Comparison of ENCODE assay signal across 24 cellular contexts in the genomic region with DNA sequence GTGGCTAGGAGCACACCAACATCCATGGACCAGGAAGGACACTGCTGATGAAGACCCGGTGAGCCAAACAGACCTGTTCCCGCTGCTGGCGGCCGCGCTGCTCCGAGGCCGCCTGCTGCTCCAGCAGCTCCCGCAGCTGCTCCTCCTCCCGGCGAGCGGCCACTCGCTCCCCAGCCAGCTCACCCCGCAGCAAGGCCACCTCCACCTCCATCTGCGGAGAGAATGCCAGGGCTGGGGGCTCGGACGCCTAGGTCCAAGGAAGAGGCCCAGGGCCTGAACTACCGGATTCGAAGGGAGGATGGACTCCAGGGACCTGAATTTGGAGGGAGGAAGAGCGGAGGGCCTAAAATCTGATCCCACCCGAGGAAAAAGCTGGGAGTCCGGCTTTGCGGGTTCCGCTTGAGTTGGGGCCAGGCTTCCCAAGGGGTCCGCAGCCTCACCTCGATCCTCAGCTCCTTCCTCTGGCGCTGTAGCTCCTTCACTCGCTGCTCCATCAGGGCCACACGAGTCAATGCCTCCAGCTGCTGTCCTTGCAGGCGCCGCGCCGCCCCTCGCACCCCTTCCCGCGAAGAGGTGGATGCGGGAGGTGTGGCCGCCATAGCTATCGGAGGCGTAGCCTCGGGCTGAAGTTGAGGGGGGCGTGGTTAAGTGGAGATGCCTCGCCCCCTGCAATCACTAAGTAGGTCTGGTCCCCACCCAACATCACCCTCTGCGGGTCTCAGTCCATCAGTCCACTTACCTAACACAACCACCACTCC. TPM values are rescaled to one million over a fixed set of nuclear protein-coding genes. Genes with fewer than 3 reads are reported as not detected.
A peak's percentile ranks its signal among the peaks of the same experiment; 100 is the strongest.
DNase-seq lines count a peak whose midpoint lies in the region; ATAC-seq, FAIRE-seq and TF ChIP-seq lines count a peak whose summit lies in the region.
"Had no signal": no experiment of that assay in that cellular context is flagged by ENCODE, and none has a peak within 500 bp of the region (broad histone marks: within the 10 kb centered on the region; RNA-seq: fewer than 3 reads in every experiment).

No MANE protein-coding gene starts in this region.

- peak overlapping the region in 1 of 8 donors; percentile 8 for H3K27ac ChIP-seq in spleen
- H3K27ac ChIP-seq: 22Rv1; BLaER1 treated with 17β-estradiol and CSF1 and Interleukin-3, amounts not matched to agents 10 nM and 100 nM; cardiac muscle cell; tibial artery had no signal

- no peak for TF ChIP-seq CTCF in brain (conservative IDR thresholded peaks at IDR 0.05)
- no peak for TF ChIP-seq CTCF in spleen (IDR thresholded peaks at IDR 0.05 in 8 of 11, conservative IDR thresholded peaks at IDR 0.05 in 3 of 11)

- WGBS in spleen, 5 donors = 70 to 81% (median 76%) methylated on average over 41 to 43 of the region's 43 CpGs

- intact Hi-C loops in spleen (cut with DNase I; ENCODE audit: low total_unique reads) = no loop called here

- no peak for FAIRE-seq in GM19239 (lab: Jason Lieb, UNC)

- no peaks in the 10 kb centered on the region for H3K9me3 Mint-ChIP-seq in activated T-cell treated with anti-CD3 and anti-CD28 coated beads, Interleukin-2, amount 50 U/mL, for 4 hours
- H3K9me3 Mint-ChIP-seq in activated T-cell treated with anti-CD3 and anti-CD28 coated beads, Interleukin-2, amount 50 U/mL, for 24 hours = no peaks in the 10 kb centered on the region
- H3K9me3 Mint-ChIP-seq in brain = peaks cover 0 to 4% (median 0%) of the 10 kb centered on the region in 5 experiments
- no peaks in the 10 kb centered on the region for H3K9me3 Mint-ChIP-seq in stimulated activated effector memory CD8-positive, alpha-beta T cell treated with anti-CD3 and anti-CD28 coated beads, Interleukin-12 subunit alpha, Interleukin-12 subunit beta, amount 100 ng/mL, for 72 hours
- H3K9me3 Mint-ChIP-seq: activated CD4-positive, alpha-beta memory T cell treated with anti-CD3 and anti-CD28 coated beads for 36 hours; activated naive CD4-positive, alpha-beta T cell treated with anti-CD3 and anti-CD28 coated beads, Interleukin-2, amount 50 U/mL, for 72 hours; effector memory CD8-positive, alpha-beta T cell; T-cell had no signal

- peaks cover 31% of the 10 kb centered on the region for H3K4me1 Mint-ChIP-seq in activated T-cell treated with anti-CD3 and anti-CD28 coated beads, Interleukin-2, amount 50 U/mL, for 4 hours (ENCODE audit: low read depth)
- H3K4me1 Mint-ChIP-seq in activated T-cell treated with anti-CD3 and anti-CD28 coated beads, Interleukin-2, amount 50 U/mL, for 24 hours (ENCODE audit: low read depth) = peaks cover 35% of the 10 kb centered on the region
- peaks cover 26% of the 10 kb centered on the region for H3K4me1 Mint-ChIP-seq in brain
- peaks cover 41% of the 10 kb centered on the region for H3K4me1 Mint-ChIP-seq in stimulated activated effector memory CD8-positive, alpha-beta T cell treated with anti-CD3 and anti-CD28 coated beads, Interleukin-12 subunit alpha, Interleukin-12 subunit beta, amount 100 ng/mL, for 72 hours

- no peak for TF ChIP-seq POLR2A in spleen (IDR thresholded peaks at IDR 0.05)

- DNase-seq in activated T-cell treated with anti-CD3 and anti-CD28 coated beads, Interleukin-2, amount 50 U/mL, for 4 hours = no peak
- no peak for DNase-seq in activated T-cell treated with anti-CD3 and anti-CD28 coated beads, Interleukin-2, amount 50 U/mL, for 24 hours
- DNase-seq in islet precursor cell (peak; percentile 64), spleen (no peak), GM19239 (ENCODE audit: insufficient read length, low spot score) (no peak), HAP-1 (ENCODE audit: low spot score in 2 of 2) (no peak)
- no peak for DNase-seq in stimulated activated effector memory CD8-positive, alpha-beta T cell treated with anti-CD3 and anti-CD28 coated beads, Interleukin-12 subunit alpha, Interleukin-12 subunit beta, amount 100 ng/mL, for 72 hours (ENCODE audit: low spot score in 2 of 2)
- DNase-seq: activated CD4-positive, alpha-beta memory T cell treated with anti-CD3 and anti-CD28 coated beads for 36 hours; activated T-cell treated with anti-CD3 and anti-CD28 coated beads, Interleukin-2, amount 50 U/mL, for 1 hour; DMS53; effector memory CD8-positive, alpha-beta T cell; hippocampal formation; left ventricle myocardium superior; NCI-H1694 treated with DMSO at 0.1 percent for 48 hours; NCI-H446; stimulated activated CD4-positive, alpha-beta T cell treated with anti-CD3 and anti-CD28 coated beads, Interleukin-12 subunit alpha, Interleukin-12 subunit beta, amount 100 ng/mL, for 4 hours; T-cell; tibial artery had no signal

- H3K27me3 Mint-ChIP-seq in activated T-cell treated with anti-CD3 and anti-CD28 coated beads, Interleukin-2, amount 50 U/mL, for 4 hours (ENCODE audit: low read depth) = no peaks in the 10 kb centered on the region
- H3K27me3 Mint-ChIP-seq in activated T-cell treated with anti-CD3 and anti-CD28 coated beads, Interleukin-2, amount 50 U/mL, for 24 hours = no peaks in the 10 kb centered on the region
- peaks cover 5% of the 10 kb centered on the region for H3K27me3 Mint-ChIP-seq in brain
- H3K27me3 Mint-ChIP-seq: activated CD4-positive, alpha-beta memory T cell treated with anti-CD3 and anti-CD28 coated beads for 36 hours; effector memory CD8-positive, alpha-beta T cell; T-cell had no signal

- H3K36me3 Mint-ChIP-seq in activated T-cell treated with anti-CD3 and anti-CD28 coated beads, Interleukin-2, amount 50 U/mL, for 4 hours (ENCODE audit: insufficient read depth) = peaks cover 21% of the 10 kb centered on the region
- peaks cover 67% of the 10 kb centered on the region for H3K36me3 Mint-ChIP-seq in activated T-cell treated with anti-CD3 and anti-CD28 coated beads, Interleukin-2, amount 50 U/mL, for 24 hours (ENCODE audit: low read depth)
- peaks cover 32% of the 10 kb centered on the region for H3K36me3 Mint-ChIP-seq in brain
- H3K36me3 Mint-ChIP-seq in stimulated activated effector memory CD8-positive, alpha-beta T cell treated with anti-CD3 and anti-CD28 coated beads, Interleukin-12 subunit alpha, Interleukin-12 subunit beta, amount 100 ng/mL, for 72 hours = peaks cover 57% of the 10 kb centered on the region

- H3K4me3 ChIP-seq in spleen (peak overlapping the region in 5 of 8 donors; percentile 2 to 66 (median 10)), HAP-1 (no peak overlapping the region)
- H3K4me3 ChIP-seq: cardiac muscle cell, tibial artery had no signal

- H3K9me3 ChIP-seq in spleen = no peaks in the 10 kb centered on the region
- H3K9me3 ChIP-seq in HAP-1 = no peaks in the 10 kb centered on the region
- H3K9me3 ChIP-seq: BLaER1 treated with 17β-estradiol and CSF1 and Interleukin-3, amounts not matched to agents 10 nM and 100 nM; prostate gland; tibial artery had no signal

- ATAC-seq in activated T-cell treated with anti-CD3 and anti-CD28 coated beads, Interleukin-2, amount 50 U/mL, for 4 hours = no peak
- ATAC-seq in stimulated activated effector memory CD8-positive, alpha-beta T cell treated with anti-CD3 and anti-CD28 coated beads, Interleukin-12 subunit alpha, Interleukin-12 subunit beta, amount 100 ng/mL, for 72 hours = no peak
- ATAC-seq: activated naive CD4-positive, alpha-beta T cell treated with anti-CD3 and anti-CD28 coated beads, Interleukin-2, amount 50 U/mL, for 72 hours; effector memory CD8-positive, alpha-beta T cell; left ventricle myocardium superior; T-cell had no signal

- peaks cover 0 to 52% (median 9%) of the 10 kb centered on the region in 6 donors for H3K36me3 ChIP-seq in spleen
- H3K36me3 ChIP-seq in HAP-1 (replicated peaks) = no peaks in the 10 kb centered on the region; the same call in 1 of the 2 replicates
- H3K36me3 ChIP-seq: cardiac muscle cell had no signal

- H3K4me3 Mint-ChIP-seq in activated T-cell treated with anti-CD3 and anti-CD28 coated beads, Interleukin-2, amount 50 U/mL, for 4 hours = peak overlapping the region; percentile 88
- no peak overlapping the region for H3K4me3 Mint-ChIP-seq in activated T-cell treated with anti-CD3 and anti-CD28 coated beads, Interleukin-2, amount 50 U/mL, for 24 hours
- H3K4me3 Mint-ChIP-seq in brain = peak overlapping the region in 4 of 5 experiments; percentile 16 to 86 (median 54)
- no peak overlapping the region for H3K4me3 Mint-ChIP-seq in stimulated activated effector memory CD8-positive, alpha-beta T cell treated with anti-CD3 and anti-CD28 coated beads, Interleukin-12 subunit alpha, Interleukin-12 subunit beta, amount 100 ng/mL, for 72 hours

- H3K4me1 ChIP-seq in spleen (peaks cover 9 to 45% (median 21%) of the 10 kb centered on the region in 6 donors), HAP-1 (no peaks in the 10 kb centered on the region)

- in situ Hi-C loops in HAP-1 (cut with MboI; ENCODE audit: low sequenced_read_pairs) = no loop called here

- no peaks in the 10 kb centered on the region for H3K27me3 ChIP-seq in spleen (replicated peaks in 1 of 7)
- no peaks in the 10 kb centered on the region for H3K27me3 ChIP-seq in HAP-1 (ENCODE audit: low read depth)
- H3K27me3 ChIP-seq: BLaER1 treated with 17β-estradiol and CSF1 and Interleukin-3, amounts not matched to agents 10 nM and 100 nM; cardiac muscle cell; tibial artery had no signal

- no peak overlapping the region for H3K27ac Mint-ChIP-seq in activated T-cell treated with anti-CD3 and anti-CD28 coated beads, Interleukin-2, amount 50 U/mL, for 24 hours
- H3K27ac Mint-ChIP-seq in brain = no peak overlapping the region
- H3K27ac Mint-ChIP-seq in stimulated activated effector memory CD8-positive, alpha-beta T cell treated with anti-CD3 and anti-CD28 coated beads, Interleukin-12 subunit alpha, Interleukin-12 subunit beta, amount 100 ng/mL, for 72 hours = no peak overlapping the region
- H3K27ac Mint-ChIP-seq: activated CD4-positive, alpha-beta memory T cell treated with anti-CD3 and anti-CD28 coated beads for 36 hours had no signal

RNA-seq across cellular contexts. Expression of a gene that starts 2.7 kb away (rescaled TPM):
- 10 to 100 TPM; 17.0 to 33.7 (median 26.2) TPM for total RNA-seq in activated T-cell treated with anti-CD3 and anti-CD28 coated beads, Interleukin-2, amount 50 U/mL, for 4 hours
- polyA plus RNA-seq in brain (ENCODE audit: insufficient read depth, low read depth, low replicate concordance) (10.0 TPM), spleen (10 to 100 TPM; 10.4 to 22.8 (median 17.4) TPM)
- total RNA-seq in spleen = 10 to 100 TPM in 5 of 7 donors, 1 to 10 TPM in 2; 8.0 to 23.0 (median 14.8) TPM

RNA-seq across cellular contexts. Expression of a gene that starts 25.2 kb away (rescaled TPM):
- total RNA-seq in activated T-cell treated with anti-CD3 and anti-CD28 coated beads, Interleukin-2, amount 50 U/mL, for 4 hours = 10 to 100 TPM; 29.3 to 36.8 (median 33.7) TPM
- polyA plus RNA-seq in brain (ENCODE audit: insufficient read depth, low read depth, low replicate concordance) (30.1 TPM), spleen (10 to 100 TPM; 20.2 to 42.8 (median 35.3) TPM)
- total RNA-seq in spleen = 10 to 100 TPM; 25.3 to 53.4 (median 34.6) TPM

RNA-seq across cellular contexts. Expression of a gene that starts 31.1 kb away (rescaled TPM):
- 1 to 10 TPM; 1.6 to 3.0 (median 2.0) TPM for total RNA-seq in activated T-cell treated with anti-CD3 and anti-CD28 coated beads, Interleukin-2, amount 50 U/mL, for 4 hours
- polyA plus RNA-seq in brain (ENCODE audit: insufficient read depth, low read depth, low replicate concordance) (4.1 TPM), spleen (1 to 10 TPM in 1 of 3 donors, under 1 TPM in 2; 0.82 to 1.9 (median 0.87) TPM)
- total RNA-seq in spleen = 1 to 10 TPM in 5 of 7 donors, not detected in 2; 1.0 to 4.3 (median 2.4) TPM
- total RNA-seq: cardiac muscle cell had no signal

RNA-seq across cellular contexts. Expression of a gene that starts 36.4 kb away (rescaled TPM):
- 1 to 10 TPM; 1.5 to 3.1 (median 2.2) TPM for total RNA-seq in activated T-cell treated with anti-CD3 and anti-CD28 coated beads, Interleukin-2, amount 50 U/mL, for 4 hours
- polyA plus RNA-seq in brain (ENCODE audit: insufficient read depth, low read depth, low replicate concordance) (3.2 TPM), spleen (1 to 10 TPM; 1.5 to 1.7 (median 1.6) TPM)
- 1 to 10 TPM in 6 of 7 donors, under 1 TPM in 1; 0.57 to 2.8 (median 1.4) TPM for total RNA-seq in spleen

Comparison
In these comparisons a context has a peak if more than half of its experiments do, and no peak if none do; other contexts are left out.
1. H3K4me3 Mint-ChIP-seq: peak in activated T-cell treated with anti-CD3 and anti-CD28 coated beads, Interleukin-2, amount 50 U/mL, for 4 hours (single experiment) and brain (4 of 5); none in activated T-cell treated with anti-CD3 and anti-CD28 coated beads, Interleukin-2, amount 50 U/mL, for 24 hours (single experiment) and stimulated activated effector memory CD8-positive, alpha-beta T cell treated with anti-CD3 and anti-CD28 coated beads, Interleukin-12 subunit alpha, Interleukin-12 subunit beta, amount 100 ng/mL, for 72 hours (single experiment).